Comparison of ENCODE assay signal across 1 cellular context in genomic region chr12:92560713-92561542, GRCh38.
TF ChIP-seq lines count a peak whose summit lies in the region.

No MANE protein-coding gene starts in this region.

TF ChIP-seq in GM12878, 131 proteins besides CTCF, POLR2A, EP300 and RAD21 (continued from another document and continues in another):
- TF ChIP-seq, protein P1, sequence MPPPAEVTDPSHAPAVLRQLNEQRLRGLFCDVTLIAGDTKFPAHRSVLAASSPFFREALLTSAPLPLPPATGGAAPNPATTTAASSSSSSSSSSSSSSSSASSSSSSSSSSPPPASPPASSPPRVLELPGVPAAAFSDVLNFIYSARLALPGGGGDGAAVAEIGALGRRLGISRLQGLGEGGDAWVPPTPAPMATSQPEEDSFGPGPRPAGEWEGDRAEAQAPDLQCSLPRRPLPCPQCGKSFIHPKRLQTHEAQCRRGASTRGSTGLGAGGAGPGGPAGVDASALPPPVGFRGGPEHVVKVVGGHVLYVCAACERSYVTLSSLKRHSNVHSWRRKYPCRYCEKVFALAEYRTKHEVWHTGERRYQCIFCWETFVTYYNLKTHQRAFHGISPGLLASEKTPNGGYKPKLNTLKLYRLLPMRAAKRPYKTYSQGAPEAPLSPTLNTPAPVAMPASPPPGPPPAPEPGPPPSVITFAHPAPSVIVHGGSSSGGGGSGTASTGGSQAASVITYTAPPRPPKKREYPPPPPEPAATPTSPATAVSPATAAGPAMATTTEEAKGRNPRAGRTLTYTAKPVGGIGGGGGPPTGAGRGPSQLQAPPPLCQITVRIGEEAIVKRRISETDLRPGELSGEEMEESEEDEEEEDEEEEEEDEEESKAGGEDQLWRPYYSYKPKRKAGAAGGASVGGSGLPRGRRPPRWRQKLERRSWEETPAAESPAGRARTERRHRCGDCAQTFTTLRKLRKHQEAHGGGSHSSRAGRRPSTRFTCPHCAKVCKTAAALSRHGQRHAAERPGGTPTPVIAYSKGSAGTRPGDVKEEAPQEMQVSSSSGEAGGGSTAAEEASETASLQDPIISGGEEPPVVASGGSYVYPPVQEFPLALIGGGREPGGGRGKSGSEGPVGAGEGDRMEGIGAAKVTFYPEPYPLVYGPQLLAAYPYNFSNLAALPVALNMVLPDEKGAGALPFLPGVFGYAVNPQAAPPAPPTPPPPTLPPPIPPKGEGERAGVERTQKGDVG (CRISPR knock-in tag; IDR thresholded peaks at IDR 0.05) = no peak
- TF ChIP-seq USF1 (IDR thresholded peaks at IDR 0.05; ENCODE audit: borderline replicate concordance, extremely low read length, insufficient read depth, low read depth, low read length) = no peak
- TF ChIP-seq RFX5 (IDR thresholded peaks at IDR 0.05; ENCODE audit: low read depth, low read length) = no peak
- 0 out of 2 replicates have a peak, but pooled peaks have one; percentile 17 for TF ChIP-seq ZNF207 (IDR thresholded peaks at IDR 0.05; ENCODE audit: borderline replicate concordance)
- TF ChIP-seq YY1 (IDR thresholded peaks at IDR 0.05; ENCODE audit: low read depth, low read length) = no peak
- TF ChIP-seq CEBPB (IDR thresholded peaks at IDR 0.05; ENCODE audit: borderline replicate concordance in 1 of 2, low read depth in 2 of 2, low read length in 2 of 2) = no peak
- TF ChIP-seq SPI1 (IDR thresholded peaks at IDR 0.05; ENCODE audit: borderline replicate concordance, insufficient read depth, low read depth, low read length) = no peak
- TF ChIP-seq TAF1 (IDR thresholded peaks at IDR 0.05; ENCODE audit: borderline replicate concordance, low read depth, low read length) = no peak
- TF ChIP-seq, protein P2, sequence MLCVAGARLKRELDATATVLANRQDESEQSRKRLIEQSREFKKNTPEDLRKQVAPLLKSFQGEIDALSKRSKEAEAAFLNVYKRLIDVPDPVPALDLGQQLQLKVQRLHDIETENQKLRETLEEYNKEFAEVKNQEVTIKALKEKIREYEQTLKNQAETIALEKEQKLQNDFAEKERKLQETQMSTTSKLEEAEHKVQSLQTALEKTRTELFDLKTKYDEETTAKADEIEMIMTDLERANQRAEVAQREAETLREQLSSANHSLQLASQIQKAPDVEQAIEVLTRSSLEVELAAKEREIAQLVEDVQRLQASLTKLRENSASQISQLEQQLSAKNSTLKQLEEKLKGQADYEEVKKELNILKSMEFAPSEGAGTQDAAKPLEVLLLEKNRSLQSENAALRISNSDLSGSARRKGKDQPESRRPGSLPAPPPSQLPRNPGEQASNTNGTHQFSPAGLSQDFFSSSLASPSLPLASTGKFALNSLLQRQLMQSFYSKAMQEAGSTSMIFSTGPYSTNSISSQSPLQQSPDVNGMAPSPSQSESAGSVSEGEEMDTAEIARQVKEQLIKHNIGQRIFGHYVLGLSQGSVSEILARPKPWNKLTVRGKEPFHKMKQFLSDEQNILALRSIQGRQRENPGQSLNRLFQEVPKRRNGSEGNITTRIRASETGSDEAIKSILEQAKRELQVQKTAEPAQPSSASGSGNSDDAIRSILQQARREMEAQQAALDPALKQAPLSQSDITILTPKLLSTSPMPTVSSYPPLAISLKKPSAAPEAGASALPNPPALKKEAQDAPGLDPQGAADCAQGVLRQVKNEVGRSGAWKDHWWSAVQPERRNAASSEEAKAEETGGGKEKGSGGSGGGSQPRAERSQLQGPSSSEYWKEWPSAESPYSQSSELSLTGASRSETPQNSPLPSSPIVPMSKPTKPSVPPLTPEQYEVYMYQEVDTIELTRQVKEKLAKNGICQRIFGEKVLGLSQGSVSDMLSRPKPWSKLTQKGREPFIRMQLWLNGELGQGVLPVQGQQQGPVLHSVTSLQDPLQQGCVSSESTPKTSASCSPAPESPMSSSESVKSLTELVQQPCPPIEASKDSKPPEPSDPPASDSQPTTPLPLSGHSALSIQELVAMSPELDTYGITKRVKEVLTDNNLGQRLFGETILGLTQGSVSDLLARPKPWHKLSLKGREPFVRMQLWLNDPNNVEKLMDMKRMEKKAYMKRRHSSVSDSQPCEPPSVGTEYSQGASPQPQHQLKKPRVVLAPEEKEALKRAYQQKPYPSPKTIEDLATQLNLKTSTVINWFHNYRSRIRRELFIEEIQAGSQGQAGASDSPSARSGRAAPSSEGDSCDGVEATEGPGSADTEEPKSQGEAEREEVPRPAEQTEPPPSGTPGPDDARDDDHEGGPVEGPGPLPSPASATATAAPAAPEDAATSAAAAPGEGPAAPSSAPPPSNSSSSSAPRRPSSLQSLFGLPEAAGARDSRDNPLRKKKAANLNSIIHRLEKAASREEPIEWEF (IDR thresholded peaks at IDR 0.05; ENCODE audit: insufficient replicate concordance, low read depth, low read length) = no peak
- 0 out of 2 replicates have a peak, but pooled peaks have one; percentile 22 for TF ChIP-seq PAX5 (IDR thresholded peaks at IDR 0.05; ENCODE audit: borderline replicate concordance, low read depth, low read length)
- TF ChIP-seq SIX5 (IDR thresholded peaks at IDR 0.05; ENCODE audit: low read depth, low read length, severe bottlenecking) = no peak
- no peak for TF ChIP-seq FOXM1 (IDR thresholded peaks at IDR 0.05; ENCODE audit: low read depth, low read length)
- TF ChIP-seq SMAD1 (IDR thresholded peaks at IDR 0.05; ENCODE audit: low read depth, partially characterized antibody) = peak; percentile 54
- peak; percentile 96 for TF ChIP-seq MTA2 (IDR thresholded peaks at IDR 0.05; ENCODE audit: low read depth)
- no peak for TF ChIP-seq MEF2B (IDR thresholded peaks at IDR 0.05; ENCODE audit: partially characterized antibody, poor library complexity, severe bottlenecking)
- no peak for TF ChIP-seq IRF4 (IDR thresholded peaks at IDR 0.05; ENCODE audit: low read depth, low read length)
- no peak for TF ChIP-seq FOS (IDR thresholded peaks at IDR 0.05; ENCODE audit: borderline replicate concordance, extremely low read depth, insufficient read length)
- no peak for TF ChIP-seq ZBTB40 (IDR thresholded peaks at IDR 0.05; ENCODE audit: borderline replicate concordance)
- no peak for TF ChIP-seq MYC (IDR thresholded peaks at IDR 0.05; ENCODE audit: insufficient read depth, insufficient read length, insufficient replicate concordance, low read length, severe bottlenecking)
- TF ChIP-seq RUNX3 (IDR thresholded peaks at IDR 0.05; ENCODE audit: low read length) = no peak
- no peak for TF ChIP-seq GABPA (IDR thresholded peaks at IDR 0.05; ENCODE audit: low read depth)
- no peak for TF ChIP-seq NRF1 (conservative IDR thresholded peaks at IDR 0.05; ENCODE audit: low read depth, low read length)
- 0 out of 2 replicates have a peak, but pooled peaks have one; percentile 28 for TF ChIP-seq IKZF1 (conservative IDR thresholded peaks at IDR 0.05)
- TF ChIP-seq KAT2A (conservative IDR thresholded peaks at IDR 0.05; ENCODE audit: control insufficient read depth, low read depth, low read length) = no peak
- TF ChIP-seq, protein P3, sequence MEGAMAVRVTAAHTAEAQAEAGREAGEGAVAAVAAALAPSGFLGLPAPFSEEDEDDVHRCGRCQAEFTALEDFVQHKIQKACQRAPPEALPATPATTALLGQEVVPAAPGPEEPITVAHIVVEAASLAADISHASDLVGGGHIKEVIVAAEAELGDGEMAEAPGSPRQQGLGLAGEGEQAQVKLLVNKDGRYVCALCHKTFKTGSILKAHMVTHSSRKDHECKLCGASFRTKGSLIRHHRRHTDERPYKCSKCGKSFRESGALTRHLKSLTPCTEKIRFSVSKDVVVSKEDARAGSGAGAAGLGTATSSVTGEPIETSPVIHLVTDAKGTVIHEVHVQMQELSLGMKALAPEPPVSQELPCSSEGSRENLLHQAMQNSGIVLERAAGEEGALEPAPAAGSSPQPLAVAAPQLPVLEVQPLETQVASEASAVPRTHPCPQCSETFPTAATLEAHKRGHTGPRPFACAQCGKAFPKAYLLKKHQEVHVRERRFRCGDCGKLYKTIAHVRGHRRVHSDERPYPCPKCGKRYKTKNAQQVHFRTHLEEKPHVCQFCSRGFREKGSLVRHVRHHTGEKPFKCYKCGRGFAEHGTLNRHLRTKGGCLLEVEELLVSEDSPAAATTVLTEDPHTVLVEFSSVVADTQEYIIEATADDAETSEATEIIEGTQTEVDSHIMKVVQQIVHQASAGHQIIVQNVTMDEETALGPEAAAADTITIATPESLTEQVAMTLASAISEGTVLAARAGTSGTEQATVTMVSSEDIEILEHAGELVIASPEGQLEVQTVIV (IDR thresholded peaks at IDR 0.05; ENCODE audit: borderline replicate concordance, partially characterized antibody) = no peak
- TF ChIP-seq CREM (IDR thresholded peaks at IDR 0.05; ENCODE audit: low read depth) = no peak
- peak; percentile 89 for TF ChIP-seq PAX8 (IDR thresholded peaks at IDR 0.05)
- no peak for TF ChIP-seq CBX5 (IDR thresholded peaks at IDR 0.05; ENCODE audit: low read depth)
- TF ChIP-seq CHD2 (IDR thresholded peaks at IDR 0.05; ENCODE audit: borderline replicate concordance, low read depth, low read length) = no peak
- TF ChIP-seq USF2 (IDR thresholded peaks at IDR 0.05; ENCODE audit: borderline replicate concordance, low read depth, low read length) = no peak; the same call in 1 of the 2 replicates
- TF ChIP-seq EZH2 (IDR thresholded peaks at IDR 0.05; ENCODE audit: borderline replicate concordance, control insufficient read depth, low read depth, low read length) = no peak
- TF ChIP-seq, protein P4, sequence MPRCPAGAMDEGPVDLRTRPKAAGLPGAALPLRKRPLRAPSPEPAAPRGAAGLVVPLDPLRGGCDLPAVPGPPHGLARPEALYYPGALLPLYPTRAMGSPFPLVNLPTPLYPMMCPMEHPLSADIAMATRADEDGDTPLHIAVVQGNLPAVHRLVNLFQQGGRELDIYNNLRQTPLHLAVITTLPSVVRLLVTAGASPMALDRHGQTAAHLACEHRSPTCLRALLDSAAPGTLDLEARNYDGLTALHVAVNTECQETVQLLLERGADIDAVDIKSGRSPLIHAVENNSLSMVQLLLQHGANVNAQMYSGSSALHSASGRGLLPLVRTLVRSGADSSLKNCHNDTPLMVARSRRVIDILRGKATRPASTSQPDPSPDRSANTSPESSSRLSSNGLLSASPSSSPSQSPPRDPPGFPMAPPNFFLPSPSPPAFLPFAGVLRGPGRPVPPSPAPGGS (IDR thresholded peaks at IDR 0.05; ENCODE audit: borderline replicate concordance, insufficient read depth, low read depth, low read length, poor library complexity, severe bottlenecking) = no peak
- TF ChIP-seq HDGF (IDR thresholded peaks at IDR 0.05) = no peak
- no peak for TF ChIP-seq EGR1 (IDR thresholded peaks at IDR 0.05; ENCODE audit: borderline replicate concordance in 1 of 2, low read depth in 2 of 2, low read length in 2 of 2)
- no peak for TF ChIP-seq ZSCAN29 (IDR thresholded peaks at IDR 0.05)
- TF ChIP-seq JUNB (IDR thresholded peaks at IDR 0.05) = no peak
- no peak for TF ChIP-seq KLF5 (IDR thresholded peaks at IDR 0.05; ENCODE audit: partially characterized antibody)
- no peak for TF ChIP-seq SUZ12 (IDR thresholded peaks at IDR 0.05; ENCODE audit: unreplicated experiment)
- TF ChIP-seq DPF2 (IDR thresholded peaks at IDR 0.05) = peak; percentile 70
- TF ChIP-seq BMI1 (IDR thresholded peaks at IDR 0.05; ENCODE audit: borderline replicate concordance) = no peak
- no peak for TF ChIP-seq TARDBP (IDR thresholded peaks at IDR 0.05; ENCODE audit: borderline replicate concordance)
- no peak for TF ChIP-seq CHD1 (IDR thresholded peaks at IDR 0.05; ENCODE audit: low read depth, low read length)
- TF ChIP-seq HSF1 (IDR thresholded peaks at IDR 0.05; ENCODE audit: low read depth, low read length) = no peak
- TF ChIP-seq ZNF217 (IDR thresholded peaks at IDR 0.05) = peak; percentile 95; the same call in 1 of the 2 replicates
- TF ChIP-seq RAD51 (IDR thresholded peaks at IDR 0.05) = peak; percentile 44
